Comparison of ENCODE assay signal across 13 cellular contexts in genomic region chr4:185304541-185304940, GRCh38.
A peak's percentile ranks its signal among the peaks of the same experiment; 100 is the strongest.
DNase-seq lines count a peak whose midpoint lies in the region; ATAC-seq, FAIRE-seq and TF ChIP-seq lines count a peak whose summit lies in the region.
"Had no signal": no experiment of that assay in that cellular context is flagged by ENCODE, and none has a peak within 500 bp of the region (broad histone marks: within the 10 kb centered on the region; RNA-seq: fewer than 3 reads in every experiment).

No MANE protein-coding gene starts in this region.

- H4K91ac ChIP-seq in IMR-90 (ENCODE audit: insufficient read depth, low read depth, low read length) (no peak overlapping the region), H1 (replicated peaks; ENCODE audit: insufficient read length, low read length) (peak overlapping the region; percentile 22)

- in situ Hi-C loops in GM23248 (cut with MboI) (no loop called here), IMR-90 (cut with MboI; ENCODE audit: low sequenced_read_pairs) (no loop called here)

- no peaks in the 10 kb centered on the region for H3K27me3 Mint-ChIP-seq in stimulated activated naive B cell treated with anti-CD40 and anti-IgM and Interleukin-4, amounts not matched to agents 10 μg/mL and 1 μg/mL and 100 μg/mL, for 72 hours

- no peak for TF ChIP-seq RAD21 in IMR-90 (IDR thresholded peaks at IDR 0.05; ENCODE audit: low read length)
- no peak for TF ChIP-seq RAD21 in H1 (IDR thresholded peaks at IDR 0.05 in 1 of 2, conservative IDR thresholded peaks at IDR 0.05 in 1 of 2; ENCODE audit: low read depth in 2 of 2, low read length in 2 of 2)

- FAIRE-seq in H1 (lab: Jason Lieb, UNC) (no peak), pancreas (lab: Jason Lieb, UNC) (no peak)
- FAIRE-seq: colon had no signal

- peak overlapping the region; percentile 99 for H3K27ac ChIP-seq in GM23248
- no peak overlapping the region for H3K27ac ChIP-seq in IMR-90 (ENCODE audit: insufficient read depth, low read length)
- no peak overlapping the region for H3K27ac ChIP-seq in H1 (ENCODE audit: low read depth, low read length)
- H3K27ac ChIP-seq in pancreas, result no peak overlapping the region

- no peak overlapping the region for H3K27ac Mint-ChIP-seq in stimulated activated naive B cell treated with anti-CD40 and anti-IgM and Interleukin-4, amounts not matched to agents 10 μg/mL and 1 μg/mL and 100 μg/mL, for 72 hours
- H3K27ac Mint-ChIP-seq: CD14-positive monocyte had no signal

- H3K4ac ChIP-seq in IMR-90 (ENCODE audit: low read depth, low read length) (peak overlapping the region; percentile 23; the same call in 1 of the 2 replicates), H1 (replicated peaks; ENCODE audit: insufficient read length, low read depth, low read length) (no peak overlapping the region)

- H3K23me2 ChIP-seq in H1 (ENCODE audit: low read depth, low read length), result no peaks in the 10 kb centered on the region

- H3K4me3 Mint-ChIP-seq in stimulated activated naive B cell treated with anti-CD40 and anti-IgM and Interleukin-4, amounts not matched to agents 10 μg/mL and 1 μg/mL and 100 μg/mL, for 72 hours, result no peak overlapping the region
- H3K4me3 Mint-ChIP-seq: CD14-positive monocyte had no signal

- TF ChIP-seq CTCF in IMR-90 (conservative IDR thresholded peaks at IDR 0.05; ENCODE audit: low read depth, low read length), result no peak
- no peak for TF ChIP-seq CTCF in H1 (IDR thresholded peaks at IDR 0.05; ENCODE audit: control extremely low read depth in 1 of 3, insufficient read depth in 1 of 3, low read depth in 1 of 3, low read length in 3 of 3)
- no peak for TF ChIP-seq CTCF in pancreas (IDR thresholded peaks at IDR 0.05)

- H3K9ac ChIP-seq in GM23248 (no peak overlapping the region), IMR-90 (ENCODE audit: low read depth, low read length) (no peak overlapping the region), H1 (replicated peaks in 1 of 4; ENCODE audit: extremely low read depth in 1 of 4, low read depth in 3 of 4, low read length in 3 of 4) (0 out of 7 replicates have a peak overlapping the region, but pooled peaks of 1 of the 4 experiments have one; percentile 25)

- no peak overlapping the region for H3K4me3 ChIP-seq in GM23248
- no peak overlapping the region for H3K4me3 ChIP-seq in IMR-90 (ENCODE audit: insufficient read depth, low read depth, low read length)
- no peak overlapping the region for H3K4me3 ChIP-seq in H1 (ENCODE audit: extremely low read depth in 1 of 4, insufficient read depth in 2 of 4, low read depth in 3 of 4, low read length in 4 of 4)
- no peak overlapping the region for H3K4me3 ChIP-seq in pancreas
- H3K4me3 ChIP-seq: skin epidermis had no signal

- no peaks in the 10 kb centered on the region for H3K9me2 ChIP-seq in GM23248 (ENCODE audit: insufficient read depth)

- WGBS in GM23248 (ENCODE audit: low coverage in 1 of 2, low lambda C conversion rate in 2 of 2, missing lambda C conversion rate in 2 of 2), 2 experiments, result 80 to 92% methylated on average over 4 of the region's 4 CpGs
- no CpG with 5 or more reads among the region's 4 CpGs for WGBS in IMR-90 (ENCODE audit: extremely low coverage in 2 of 2, insufficient read length in 1 of 2), 2 experiments
- WGBS in H1 (ENCODE audit: extremely low coverage in 1 of 2, insufficient coverage in 1 of 2, insufficient read length in 1 of 2, insufficient replicate concordance in 2 of 2, low coverage in 1 of 2, low lambda C conversion rate in 2 of 2, missing lambda C conversion rate in 1 of 2), 2 experiments, result 88% methylated on average over 4 of the region's 4 CpGs; no CpG with 5 or more reads in 1 of the 2 experiments
- WGBS in pancreas, 2 donors, result 96% methylated on average over 4 of the region's 4 CpGs

- H2BK5ac ChIP-seq in IMR-90 (ENCODE audit: low read depth, low read length, poor library complexity, severe bottlenecking), result no peak overlapping the region
- 0 out of 2 replicates have a peak overlapping the region, but pooled peaks have one; percentile 76 for H2BK5ac ChIP-seq in H1 (ENCODE audit: low read depth, low read length)

- no TSS peak for BruUV-seq in IMR-90 (replicated peaks; lab: Mats Ljungman, UMichigan)

- H2BK15ac ChIP-seq in IMR-90 (ENCODE audit: low read depth, low read length), result peak overlapping the region; percentile 19; the same call in 1 of the 3 replicates
- no peak overlapping the region for H2BK15ac ChIP-seq in H1 (ENCODE audit: low read length)

- no peaks in the 10 kb centered on the region for H3K9me3 Mint-ChIP-seq in stimulated activated naive B cell treated with anti-CD40 and anti-IgM and Interleukin-4, amounts not matched to agents 10 μg/mL and 1 μg/mL and 100 μg/mL, for 72 hours
- H3K9me3 Mint-ChIP-seq: CD14-positive monocyte had no signal

- peak overlapping the region; percentile 76 for H2BK12ac ChIP-seq in H1 (ENCODE audit: low read depth, low read length)

- no peak overlapping the region for H3K14ac ChIP-seq in IMR-90 (replicated peaks; ENCODE audit: low read depth, low read length)
- no peak overlapping the region for H3K14ac ChIP-seq in H1 (ENCODE audit: insufficient read length)

- H4K8ac ChIP-seq in IMR-90 (ENCODE audit: low read depth in 2 of 2, low read length in 2 of 2), result no peak overlapping the region
- no peak overlapping the region for H4K8ac ChIP-seq in H1 (ENCODE audit: extremely low read depth, insufficient read depth, low read length)

- DNase-seq in GM23248 (peak; percentile 29), IMR-90 (peak; percentile 25), H1 (ENCODE audit: low read depth in 1 of 2, low spot score in 2 of 2) (no peak), pancreas (no peak), COLO829 (ENCODE audit: low spot score) (no peak), DMS53 treated with DMSO at 0.1 percent for 48 hours (lab: John Stamatoyannopoulos, UW; ENCODE audit: unreplicated experiment) (no peak)
- DNase-seq in stimulated activated naive B cell treated with anti-CD40 and anti-IgM and Interleukin-4, amounts not matched to agents 10 μg/mL and 1 μg/mL and 100 μg/mL, for 72 hours, result no peak
- DNase-seq: activated CD8-positive, alpha-beta memory T cell treated with anti-CD3 and anti-CD28 coated beads for 24 hours; NCI-H446 treated with DMSO at 0.1 percent for 48 hours had no signal

- no peak overlapping the region for H4K5ac ChIP-seq in IMR-90 (ENCODE audit: low read depth, low read length)
- peak overlapping the region; percentile 4 for H4K5ac ChIP-seq in H1 (ENCODE audit: insufficient read length, low read depth, low read length)

- no peak overlapping the region for H2AK9ac ChIP-seq in IMR-90 (replicated peaks; ENCODE audit: low read depth, low read length, poor library complexity)

- ATAC-seq in IMR-90 (ENCODE audit: low read depth) (peak; percentile 30), pancreas (no peak), GM18505 (IDR thresholded peaks at IDR 0.05; ENCODE audit: unreplicated experiment) (no peak)
- peak; percentile 12 to 33 for ATAC-seq in stimulated activated naive B cell treated with anti-CD40 and anti-IgM and Interleukin-4, amounts not matched to agents 10 μg/mL and 1 μg/mL and 100 μg/mL, for 72 hours (replicated peaks)

- H3K36me3 ChIP-seq in GM23248 (ENCODE audit: low read depth), result no peaks in the 10 kb centered on the region
- H3K36me3 ChIP-seq in IMR-90 (ENCODE audit: control insufficient read depth, insufficient read depth, low read length), result no peaks in the 10 kb centered on the region
- peaks cover 0 to 4% (median 2%) of the 10 kb centered on the region in 4 experiments; a peak in 1 of 8 replicates for H3K36me3 ChIP-seq in H1 (ENCODE audit: control insufficient read depth in 2 of 4, insufficient read depth in 4 of 4, low read length in 3 of 4)
- no peaks in the 10 kb centered on the region for H3K36me3 ChIP-seq in pancreas

- H2AK5ac ChIP-seq in IMR-90 (ENCODE audit: low read depth, low read length) (peak overlapping the region; percentile 20; the same call in 1 of the 2 replicates), H1 (ENCODE audit: low read depth, low read length) (peak overlapping the region; percentile 95)

- TF ChIP-seq POLR2A in IMR-90 (IDR thresholded peaks at IDR 0.05; ENCODE audit: low read depth, low read length) (no peak), H1 (IDR thresholded peaks at IDR 0.05; ENCODE audit: control extremely low read depth in 1 of 2, low read depth in 2 of 2, low read length in 2 of 2) (no peak), GM18505 (IDR thresholded peaks at IDR 0.05; ENCODE audit: borderline replicate concordance, extremely low read depth, insufficient read depth, insufficient read length) (no peak)

- H3K4me2 ChIP-seq in GM23248 (ENCODE audit: unreplicated experiment), result no peak overlapping the region
- no peak overlapping the region for H3K4me2 ChIP-seq in IMR-90 (ENCODE audit: low read depth, low read length)
- H3K4me2 ChIP-seq in H1 (ENCODE audit: insufficient read depth in 1 of 2, low read depth in 2 of 2, low read length in 2 of 2), result no peak overlapping the region; a peak in 1 of 4 replicates

- H2AFZ ChIP-seq in GM23248 (no peak overlapping the region), IMR-90 (replicated peaks; ENCODE audit: low read length, poor library complexity) (peak overlapping the region; percentile 73), H1 (ENCODE audit: low read length) (no peak overlapping the region)

- H3F3A ChIP-seq in GM23248 (ENCODE audit: insufficient read depth), result peaks cover 40% of the 10 kb centered on the region

- H3K9me1 ChIP-seq in IMR-90 (ENCODE audit: insufficient read depth, low read length), result peaks cover 16% of the 10 kb centered on the region

- dilution Hi-C loops in IMR-90 (cut with HindIII; ENCODE audit: low sequenced_read_pairs, unreplicated experiment), result no loop called here

- H3K27me3 ChIP-seq in GM23248 (replicated peaks; ENCODE audit: insufficient read depth) (no peaks in the 10 kb centered on the region), IMR-90 (ENCODE audit: control insufficient read depth, insufficient read depth, low read length) (no peaks in the 10 kb centered on the region), H1 (replicated peaks in 1 of 4; ENCODE audit: control insufficient read depth in 3 of 4, extremely low read depth in 1 of 4, insufficient read depth in 3 of 4, low read length in 3 of 4) (no peaks in the 10 kb centered on the region), pancreas (no peaks in the 10 kb centered on the region)

- H3K79me2 ChIP-seq in GM23248 (ENCODE audit: insufficient read depth) (peaks cover 18% of the 10 kb centered on the region; the same call in 1 of the 2 replicates), H1 (ENCODE audit: control insufficient read depth in 1 of 2, insufficient read depth in 2 of 2, low read length in 2 of 2) (0 out of 4 replicates have a peak, but pooled peaks cover 0 to 4% of the 10 kb centered on the region in 2 experiments)

- intact Hi-C loops in IMR-90 (cut with micrococcal nuclease), result no loop called here
- intact Hi-C loops in pancreas (cut with DNase I), result no loop called here

- H3K23ac ChIP-seq in IMR-90 (ENCODE audit: low read depth, low read length) (no peak overlapping the region), H1 (ENCODE audit: insufficient read length) (no peak overlapping the region)

- H3K18ac ChIP-seq in IMR-90 (ENCODE audit: low read depth, low read length) (no peak overlapping the region), H1 (ENCODE audit: extremely low read depth, low read length) (peak overlapping the region; percentile 78; the same call in 1 of the 2 replicates)

- CTCF ChIA-PET in IMR-90 (lab: Yijun Ruan, JAX) (interaction anchor here (1.2 kb wide), 1 partner anchor 15 kb away, joined by 3 read pairs; no protein-coding TSS in a partner anchor), H1 (lab: Charles Lee; ENCODE audit: partially characterized antibody) (interaction anchor here (0.6 to 2.7 kb wide), 14 partner anchors 15 to 276 kb away, joined by 3 to 10 read pairs (median 3); no protein-coding TSS in a partner anchor)

- H3K9me3 ChIP-seq in GM23248 (ENCODE audit: low read depth) (no peaks in the 10 kb centered on the region), IMR-90 (ENCODE audit: control insufficient read depth, insufficient read depth, low read length) (no peaks in the 10 kb centered on the region), H1 (ENCODE audit: insufficient read depth in 2 of 2, low read depth in 1 of 2, low read length in 1 of 2) (no peaks in the 10 kb centered on the region), pancreas (no peaks in the 10 kb centered on the region)

- H3K79me1 ChIP-seq in IMR-90 (ENCODE audit: low read depth in 1 of 2, low read length in 2 of 2), result peaks cover 11 to 22% of the 10 kb centered on the region in 2 experiments; a peak in 2 of 4 replicates
- no peaks in the 10 kb centered on the region for H3K79me1 ChIP-seq in H1 (ENCODE audit: low read depth, low read length)

- no peaks in the 10 kb centered on the region for H4K20me1 ChIP-seq in GM23248 (ENCODE audit: insufficient read depth)
- peaks cover 4% of the 10 kb centered on the region; the same call in 1 of the 2 replicates for H4K20me1 ChIP-seq in IMR-90 (ENCODE audit: insufficient read depth, low read length)
- H4K20me1 ChIP-seq in H1 (replicated peaks in 1 of 2; ENCODE audit: control insufficient read depth in 1 of 2, insufficient read depth in 2 of 2, low read length in 2 of 2), result no peaks in the 10 kb centered on the region

- H3K36me3 Mint-ChIP-seq in stimulated activated naive B cell treated with anti-CD40 and anti-IgM and Interleukin-4, amounts not matched to agents 10 μg/mL and 1 μg/mL and 100 μg/mL, for 72 hours, result peaks cover 7 to 27% of the 10 kb centered on the region in 2 donors
- H3K36me3 Mint-ChIP-seq: CD14-positive monocyte had no signal

- no peak overlapping the region for H3K56ac ChIP-seq in IMR-90 (ENCODE audit: extremely low read depth, insufficient read depth, low read length)
- H3K56ac ChIP-seq in H1 (replicated peaks; ENCODE audit: insufficient read length, low read depth, low read length), result no peak overlapping the region

- peaks cover 31% of the 10 kb centered on the region for H3K4me1 ChIP-seq in GM23248 (ENCODE audit: insufficient read depth)
- peaks cover 11% of the 10 kb centered on the region for H3K4me1 ChIP-seq in IMR-90 (ENCODE audit: control insufficient read depth, insufficient read depth, low read length)
- H3K4me1 ChIP-seq in H1 (replicated peaks in 1 of 4; ENCODE audit: control insufficient read depth in 3 of 4, insufficient read depth in 4 of 4, low read length in 3 of 4), result peaks cover 12 to 27% (median 20%) of the 10 kb centered on the region in 4 experiments
- no peaks in the 10 kb centered on the region for H3K4me1 ChIP-seq in pancreas

- TF ChIP-seq EP300 in H1 (IDR thresholded peaks at IDR 0.05; ENCODE audit: borderline replicate concordance in 1 of 2, low read depth in 2 of 2, low read length in 2 of 2), result no peak

- H2BK120ac ChIP-seq in IMR-90 (ENCODE audit: low read depth, low read length) (no peak overlapping the region), H1 (replicated peaks; ENCODE audit: low read depth, low read length) (no peak overlapping the region)

- peaks cover 15 to 18% of the 10 kb centered on the region in 2 donors for H3K4me1 Mint-ChIP-seq in stimulated activated naive B cell treated with anti-CD40 and anti-IgM and Interleukin-4, amounts not matched to agents 10 μg/mL and 1 μg/mL and 100 μg/mL, for 72 hours

- H2BK20ac ChIP-seq in IMR-90 (ENCODE audit: low read depth, low read length), result peak overlapping the region; percentile 4; the same call in 1 of the 2 replicates
- H2BK20ac ChIP-seq in H1 (ENCODE audit: low read length), result peak overlapping the region; percentile 68; the same call in 1 of the 2 replicates

- POLR2A ChIA-PET in IMR-90 (lab: Charles Lee; ENCODE audit: unreplicated experiment), result interaction anchor here (0.6 kb wide), 1 partner anchor 94 kb away, joined by 3 read pairs; no protein-coding TSS in a partner anchor
- POLR2A ChIA-PET in H1 (lab: Charles Lee; ENCODE audit: partially characterized antibody), result interaction anchor here (0.6 to 0.9 kb wide), 3 partner anchors 70 to 137 kb away, joined by 3 read pairs; no protein-coding TSS in a partner anchor

Comparison
In these comparisons a context has a peak if more than half of its experiments do, and no peak if none do; other contexts are left out.
1. DNase-seq: peak in GM23248 (single experiment) and IMR-90 (single experiment); none in H1 (0 of 2), stimulated activated naive B cell treated with anti-CD40 and anti-IgM and Interleukin-4, amounts not matched to agents 10 μg/mL and 1 μg/mL and 100 μg/mL, for 72 hours (single experiment), pancreas (0 of 6), COLO829 (single experiment) and DMS53 treated with DMSO at 0.1 percent for 48 hours (single experiment).
2. ATAC-seq: peak in IMR-90 (single experiment) and stimulated activated naive B cell treated with anti-CD40 and anti-IgM and Interleukin-4, amounts not matched to agents 10 μg/mL and 1 μg/mL and 100 μg/mL, for 72 hours (2 of 2); none in pancreas (0 of 4) and GM18505 (single experiment).